ENCODE assay signal across 10 cellular contexts in genomic region chr5:55914141-55914413, GRCh38.
DNase-seq lines count a peak whose midpoint lies in the region; ATAC-seq and TF ChIP-seq lines count a peak whose summit lies in the region.
"Had no signal": no experiment of that assay in that cellular context is flagged by ENCODE, and none has a peak within 500 bp of the region (broad histone marks: within the 10 kb centered on the region; RNA-seq: fewer than 3 reads in every experiment).

No MANE protein-coding gene starts in this region.

- no peaks in the 10 kb centered on the region for H3F3A ChIP-seq in smooth muscle cell (ENCODE audit: low read depth)

- H3K4me3 Mint-ChIP-seq in activated T-cell treated with anti-CD3 and anti-CD28 coated beads, Interleukin-2, amount 50 U/mL, for 72 hours, result no peak overlapping the region
- H3K4me3 Mint-ChIP-seq: activated T-cell treated with anti-CD3 and anti-CD28 coated beads, Interleukin-2, amount 50 U/mL, for 24 hours had no signal

- H3K27ac Mint-ChIP-seq in activated T-cell treated with anti-CD3 and anti-CD28 coated beads, Interleukin-2, amount 50 U/mL, for 72 hours, result no peak overlapping the region
- H3K27ac Mint-ChIP-seq: activated T-cell treated with anti-CD3 and anti-CD28 coated beads, Interleukin-2, amount 50 U/mL, for 24 hours had no signal

- H4K20me1 ChIP-seq in smooth muscle cell (ENCODE audit: low read depth), result no peaks in the 10 kb centered on the region

- TF ChIP-seq CTCF in smooth muscle cell (IDR thresholded peaks at IDR 0.05; ENCODE audit: borderline replicate concordance, insufficient read depth, poor library complexity, severe bottlenecking), result no peak

- DNase-seq in posterior cingulate gyrus, result no peak
- DNase-seq in activated T-cell treated with anti-CD3 and anti-CD28 coated beads, Interleukin-2, amount 50 U/mL, for 72 hours, result no peak
- no peak for DNase-seq in H7
- DNase-seq in smooth muscle cell (lab: John Stamatoyannopoulos, UW; ENCODE audit: unreplicated experiment), result no peak
- DNase-seq: activated T-cell treated with anti-CD3 and anti-CD28 coated beads, Interleukin-2, amount 50 U/mL, for 24 hours; body of pancreas had no signal

- H3K36me3 Mint-ChIP-seq in activated T-cell treated with anti-CD3 and anti-CD28 coated beads, Interleukin-2, amount 50 U/mL, for 72 hours (ENCODE audit: insufficient read depth in 2 of 2), result no peaks in the 10 kb centered on the region

- no peaks in the 10 kb centered on the region for H3K9me3 ChIP-seq in smooth muscle cell (replicated peaks; ENCODE audit: low read depth)
- H3K9me3 ChIP-seq: body of pancreas had no signal

- H3K4me3 ChIP-seq in H7 (ENCODE audit: insufficient read depth, low read depth, low read length) (no peak overlapping the region), smooth muscle cell (no peak overlapping the region)
- H3K4me3 ChIP-seq: body of pancreas had no signal

- no peak overlapping the region for H3K9ac ChIP-seq in smooth muscle cell (ENCODE audit: low read depth)

- H3K27me3 ChIP-seq in H7 (ENCODE audit: control insufficient read depth, insufficient read depth, low read length) (no peaks in the 10 kb centered on the region), smooth muscle cell (ENCODE audit: low read depth) (no peaks in the 10 kb centered on the region)
- H3K27me3 ChIP-seq: body of pancreas had no signal

- H3K27me3 Mint-ChIP-seq in activated T-cell treated with anti-CD3 and anti-CD28 coated beads, Interleukin-2, amount 50 U/mL, for 72 hours (ENCODE audit: low read depth), result no peaks in the 10 kb centered on the region
- H3K27me3 Mint-ChIP-seq: activated T-cell treated with anti-CD3 and anti-CD28 coated beads, Interleukin-2, amount 50 U/mL, for 24 hours had no signal

- H3K79me2 ChIP-seq in smooth muscle cell (ENCODE audit: low read depth), result no peaks in the 10 kb centered on the region

- WGBS in smooth muscle cell (ENCODE audit: low lambda C conversion rate), result 29% methylated on average over 1 of the region's 1 CpG

- H3K36me3 ChIP-seq in H7 (replicated peaks; ENCODE audit: control insufficient read depth, insufficient read depth, low read length) (no peaks in the 10 kb centered on the region), smooth muscle cell (ENCODE audit: low read depth) (no peaks in the 10 kb centered on the region)

- intact Hi-C loops in posterior cingulate gyrus (cut with DNase I), result no loop called here

- no peaks in the 10 kb centered on the region for H3K4me1 ChIP-seq in smooth muscle cell (ENCODE audit: low read depth)
- H3K4me1 ChIP-seq: body of pancreas had no signal

- ATAC-seq in GM18498 (IDR thresholded peaks at IDR 0.05; ENCODE audit: unreplicated experiment) (peak; percentile 84), GM19468 (IDR thresholded peaks at IDR 0.05; ENCODE audit: extremely low read depth, unreplicated experiment) (peak; percentile 94), HG02938 (IDR thresholded peaks at IDR 0.05; ENCODE audit: unreplicated experiment) (peak; percentile 96), HG03571 (IDR thresholded peaks at IDR 0.05; ENCODE audit: unreplicated experiment) (peak; percentile 95)
- no peak for ATAC-seq in activated T-cell treated with anti-CD3 and anti-CD28 coated beads, Interleukin-2, amount 50 U/mL, for 72 hours (replicated peaks in 1 of 2)
- ATAC-seq: body of pancreas had no signal

- H3K4me1 Mint-ChIP-seq in activated T-cell treated with anti-CD3 and anti-CD28 coated beads, Interleukin-2, amount 50 U/mL, for 72 hours (ENCODE audit: low read depth), result peaks cover 17% of the 10 kb centered on the region

- no peak overlapping the region for H2AFZ ChIP-seq in smooth muscle cell (ENCODE audit: low read depth)

- peaks cover 0 to 2% of the 10 kb centered on the region in 2 donors for H3K9me3 Mint-ChIP-seq in activated T-cell treated with anti-CD3 and anti-CD28 coated beads, Interleukin-2, amount 50 U/mL, for 72 hours
- H3K9me3 Mint-ChIP-seq: activated T-cell treated with anti-CD3 and anti-CD28 coated beads, Interleukin-2, amount 50 U/mL, for 24 hours had no signal

- H3K27ac ChIP-seq in smooth muscle cell (ENCODE audit: low read depth), result no peak overlapping the region
- H3K27ac ChIP-seq: body of pancreas had no signal

- H3K4me2 ChIP-seq in smooth muscle cell, result no peak overlapping the region

Comparison
In these comparisons a context has a peak if more than half of its experiments do, and no peak if none do; other contexts are left out.
1. ATAC-seq: peak in GM18498 (single experiment), GM19468 (single experiment), HG02938 (single experiment) and HG03571 (single experiment); none in activated T-cell treated with anti-CD3 and anti-CD28 coated beads, Interleukin-2, amount 50 U/mL, for 72 hours (0 of 2).